ENCODE assay signal across 1 cellular context in genomic region chr11:66363187-66363601, GRCh38.
TF ChIP-seq lines count a peak whose summit lies in the region.

No MANE protein-coding gene starts in this region.

TF ChIP-seq in HepG2, 621 proteins besides CTCF, POLR2A, EP300 and RAD21:
- TF ChIP-seq RBFOX2 (IDR thresholded peaks at IDR 0.05; ENCODE audit: low read depth, low read length) (0 out of 2 replicates have a peak, but pooled peaks have one; percentile 39), MTA3 (CRISPR knock-in tag; IDR thresholded peaks at IDR 0.05) (no peak), AGO1 (IDR thresholded peaks at IDR 0.05; ENCODE audit: low read depth, low read length, poor library complexity, severe bottlenecking) (peak; percentile 48), SRSF1 (optimal IDR thresholded peaks at IDR 0.05; ENCODE audit: low read depth, low read length) (no peak), AGO2 (optimal IDR thresholded peaks at IDR 0.05; ENCODE audit: low read depth, low read length) (peak; percentile 72)
